Comparison of ENCODE assay signal across 8 cellular contexts in the genomic region with DNA sequence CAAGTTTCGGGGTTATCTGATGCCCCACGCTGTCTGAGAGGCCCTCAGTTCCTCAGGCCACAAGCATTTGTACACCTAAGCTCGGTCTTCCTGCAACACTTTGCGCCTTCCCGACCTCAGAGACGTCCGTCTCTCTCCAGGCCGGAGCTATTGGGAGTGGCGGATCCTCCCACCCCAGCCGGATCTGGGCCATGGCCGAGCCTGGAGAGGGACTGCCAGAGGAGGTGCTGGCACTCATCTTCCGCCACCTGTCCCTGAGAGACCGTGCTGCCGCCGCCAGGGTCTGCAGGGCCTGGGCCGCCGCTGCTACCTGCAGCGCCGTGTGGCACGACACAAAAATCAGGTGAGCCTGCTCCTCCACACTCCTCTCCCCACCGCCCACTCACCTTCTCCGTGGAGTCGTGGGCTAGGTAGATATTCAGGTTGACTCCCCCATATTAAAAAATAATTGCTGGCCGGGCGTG. TPM values are rescaled to one million over a fixed set of nuclear protein-coding genes. Genes with fewer than 3 reads are reported as not detected.
A peak's percentile ranks its signal among the peaks of the same experiment; 100 is the strongest.
DNase-seq lines count a peak whose midpoint lies in the region; ATAC-seq and TF ChIP-seq lines count a peak whose summit lies in the region.

No MANE protein-coding gene starts in this region.

- no peak overlapping the region for H3K27ac Mint-ChIP-seq in activated naive CD8-positive, alpha-beta T cell treated with anti-CD3 and anti-CD28 coated beads, Interleukin-2, amount 10 ng/mL, durations not matched to agents 7 days and 5 days

- peaks cover 36% of the 10 kb centered on the region for H3K27me3 Mint-ChIP-seq in activated naive CD8-positive, alpha-beta T cell treated with anti-CD3 and anti-CD28 coated beads, Interleukin-2, amount 10 ng/mL, durations not matched to agents 7 days and 5 days

- TF ChIP-seq EP300 in SK-N-SH (IDR thresholded peaks at IDR 0.05; ENCODE audit: borderline replicate concordance in 1 of 2, low read depth in 1 of 2, low read length in 1 of 2): no peak

- H3K4me3 ChIP-seq in SK-N-SH (ENCODE audit: low read depth in 2 of 2, low read length in 1 of 2): peak overlapping the region in 1 of 2 experiments; percentile 93; a peak in 1 of 4 replicates
- peak overlapping the region in 1 of 2 donors; percentile 96 for H3K4me3 ChIP-seq in right atrium auricular region
- peak overlapping the region; percentile 92 for H3K4me3 ChIP-seq in smooth muscle cell

- DNase-seq in SK-N-SH (no peak), right atrium auricular region (ENCODE audit: low spot score) (no peak), smooth muscle cell (lab: John Stamatoyannopoulos, UW; ENCODE audit: unreplicated experiment) (no peak), dermis blood vessel endothelial cell (no peak)
- peak; percentile 31 for DNase-seq in activated naive CD8-positive, alpha-beta T cell treated with anti-CD3 and anti-CD28 coated beads, Interleukin-2, amount 10 ng/mL, durations not matched to agents 7 days and 5 days
- DNase-seq in stimulated activated CD4-positive, alpha-beta T cell treated with anti-CD3 and anti-CD28 coated beads, Interleukin-4, amount 100 ng/mL, for 4 hours: no peak

- ATAC-seq in SK-N-SH treated with all-trans-retinoic acid at 6 μM for 48 hours (no peak), HG02610 (IDR thresholded peaks at IDR 0.05; ENCODE audit: unreplicated experiment) (no peak)
- ATAC-seq in activated naive CD8-positive, alpha-beta T cell treated with anti-CD3 and anti-CD28 coated beads, Interleukin-2, amount 10 ng/mL, durations not matched to agents 7 days and 5 days (ENCODE audit: low read depth): no peak

- H3K79me2 ChIP-seq in SK-N-SH (ENCODE audit: insufficient read depth) (no peaks in the 10 kb centered on the region), smooth muscle cell (ENCODE audit: low read depth) (no peaks in the 10 kb centered on the region)

- peak overlapping the region; percentile 42 for H3K4me3 Mint-ChIP-seq in activated naive CD8-positive, alpha-beta T cell treated with anti-CD3 and anti-CD28 coated beads, Interleukin-2, amount 10 ng/mL, durations not matched to agents 7 days and 5 days

- H2AFZ ChIP-seq in SK-N-SH (ENCODE audit: low read depth) (no peak overlapping the region), smooth muscle cell (ENCODE audit: low read depth) (no peak overlapping the region)

- no peaks in the 10 kb centered on the region for H3K9me3 ChIP-seq in SK-N-SH
- no peaks in the 10 kb centered on the region for H3K9me3 ChIP-seq in right atrium auricular region
- no peaks in the 10 kb centered on the region for H3K9me3 ChIP-seq in smooth muscle cell (replicated peaks; ENCODE audit: low read depth)

- peaks cover 40% of the 10 kb centered on the region for H3K4me1 Mint-ChIP-seq in activated naive CD8-positive, alpha-beta T cell treated with anti-CD3 and anti-CD28 coated beads, Interleukin-2, amount 10 ng/mL, durations not matched to agents 7 days and 5 days

- no peak for TF ChIP-seq CTCF in SK-N-SH (IDR thresholded peaks at IDR 0.05)
- no peak for TF ChIP-seq CTCF in right atrium auricular region (IDR thresholded peaks at IDR 0.05)
- TF ChIP-seq CTCF in smooth muscle cell (IDR thresholded peaks at IDR 0.05; ENCODE audit: borderline replicate concordance, insufficient read depth, poor library complexity, severe bottlenecking): no peak

- WGBS in SK-N-SH (ENCODE audit: low lambda C conversion rate): 97% methylated on average over 21 of the region's 25 CpGs
- WGBS in smooth muscle cell (ENCODE audit: low lambda C conversion rate): 42% methylated on average over 25 of the region's 25 CpGs

- CTCF ChIA-PET in SK-N-SH (lab: Yijun Ruan, JAX): interaction anchor here (0.9 to 14.2 kb wide), 4 partner anchors 8 to 140 kb away, joined by 5 to 470 read pairs (median 20); a partner anchor contains a TSS

- POLR2A ChIA-PET in SK-N-SH (lab: Yijun Ruan, JAX): interaction anchor here (2.5 to 3.9 kb wide), 3 partner anchors 8 to 13 kb away, joined by 6 to 37 read pairs (median 15); a partner anchor contains a TSS
- POLR2A ChIA-PET in activated naive CD8-positive, alpha-beta T cell treated with anti-CD3 and anti-CD28 coated beads, Interleukin-2, amount 10 ng/mL, durations not matched to agents 7 days and 5 days (lab: Charles Lee): interaction anchor here (2.3 to 3.6 kb wide), 4 partner anchors 9 to 22 kb away, joined by 13 to 15 read pairs (median 14); a partner anchor contains a TSS

- H3K4me2 ChIP-seq in SK-N-SH (peak overlapping the region; percentile 88; the same call in 1 of the 2 replicates), smooth muscle cell (peak overlapping the region; percentile 96)

- H3K4me1 ChIP-seq in SK-N-SH (ENCODE audit: control insufficient read depth in 1 of 2, insufficient read depth in 2 of 2, low read depth in 1 of 2, low read length in 1 of 2) (peaks cover 4 to 30% of the 10 kb centered on the region in 2 experiments; a peak in 1 of 4 replicates), right atrium auricular region (peaks cover 0 to 62% of the 10 kb centered on the region in 2 donors), smooth muscle cell (ENCODE audit: low read depth) (peaks cover 11% of the 10 kb centered on the region)

- H3K9ac ChIP-seq in SK-N-SH: no peak overlapping the region
- no peak overlapping the region for H3K9ac ChIP-seq in smooth muscle cell (ENCODE audit: low read depth)

- TF ChIP-seq RAD21 in SK-N-SH (IDR thresholded peaks at IDR 0.05; ENCODE audit: low read length): no peak

- H3K36me3 Mint-ChIP-seq in activated naive CD8-positive, alpha-beta T cell treated with anti-CD3 and anti-CD28 coated beads, Interleukin-2, amount 10 ng/mL, durations not matched to agents 7 days and 5 days: peaks cover 13% of the 10 kb centered on the region

- no peaks in the 10 kb centered on the region for H3K9me3 Mint-ChIP-seq in activated naive CD8-positive, alpha-beta T cell treated with anti-CD3 and anti-CD28 coated beads, Interleukin-2, amount 10 ng/mL, durations not matched to agents 7 days and 5 days

- peaks cover 10% of the 10 kb centered on the region; the same call in 1 of the 2 replicates for H4K20me1 ChIP-seq in SK-N-SH (ENCODE audit: insufficient read depth)
- peaks cover 50% of the 10 kb centered on the region for H4K20me1 ChIP-seq in smooth muscle cell (ENCODE audit: low read depth)

- no peaks in the 10 kb centered on the region for H3K27me3 ChIP-seq in SK-N-SH (ENCODE audit: insufficient read depth)
- H3K27me3 ChIP-seq in right atrium auricular region: no peaks in the 10 kb centered on the region
- H3K27me3 ChIP-seq in smooth muscle cell (ENCODE audit: low read depth): peaks cover 70% of the 10 kb centered on the region

- H3K9me2 ChIP-seq in SK-N-SH: no peaks in the 10 kb centered on the region

- no peak overlapping the region for H3K27ac ChIP-seq in SK-N-SH (ENCODE audit: low read depth in 2 of 2, low read length in 1 of 2)
- peak overlapping the region; percentile 79 to 90 for H3K27ac ChIP-seq in right atrium auricular region
- no peak overlapping the region for H3K27ac ChIP-seq in smooth muscle cell (ENCODE audit: low read depth)

- H3F3A ChIP-seq in SK-N-SH (replicated peaks; ENCODE audit: insufficient read depth): peaks cover 14% of the 10 kb centered on the region
- no peaks in the 10 kb centered on the region for H3F3A ChIP-seq in smooth muscle cell (ENCODE audit: low read depth)

- no peaks in the 10 kb centered on the region for H3K36me3 ChIP-seq in SK-N-SH (replicated peaks in 1 of 2; ENCODE audit: control insufficient read depth in 1 of 2, insufficient read depth in 2 of 2, low read length in 1 of 2)
- no peaks in the 10 kb centered on the region for H3K36me3 ChIP-seq in right atrium auricular region
- H3K36me3 ChIP-seq in smooth muscle cell (ENCODE audit: low read depth): no peaks in the 10 kb centered on the region

RNA-seq across cellular contexts. Expression of a gene that starts 1.9 kb away (rescaled TPM):
- polyA plus RNA-seq in SK-N-SH (2012; rRNA removed): 17.8 and 21.8 TPM in 2 replicates
- polyA plus RNA-seq in SK-N-SH (2012; cell fraction: cytosol; rRNA removed): 2.9 and 5.0 TPM in 2 replicates
- 198 and 356 TPM in 2 replicates for polyA plus RNA-seq in SK-N-SH (2012; cell fraction: nucleus; rRNA removed)
- 10 to 100 TPM; 34.1 to 41.3 TPM for total RNA-seq in activated naive CD8-positive, alpha-beta T cell treated with anti-CD3 and anti-CD28 coated beads, Interleukin-2, amount 10 ng/mL, durations not matched to agents 7 days and 5 days
- 10 to 100 TPM in 1 of 2 donors, 1 to 10 TPM in 1; 9.5 to 11.6 TPM for total RNA-seq in right atrium auricular region
- total RNA-seq in smooth muscle cell: 1.9 and 7.7 TPM in 2 replicates
- 12.0 and 13.5 TPM in 2 replicates for polyA plus RNA-seq in smooth muscle cell
- total RNA-seq in dermis blood vessel endothelial cell: 7.8 and 9.0 TPM in 2 replicates

RNA-seq across cellular contexts. Expression of a gene that starts 1.9 kb away (rescaled TPM):
- 27.7 and 28.5 TPM in 2 replicates for polyA plus RNA-seq in SK-N-SH (2012; rRNA removed)
- 13.4 and 21.9 TPM in 2 replicates for polyA plus RNA-seq in SK-N-SH (2012; cell fraction: cytosol; rRNA removed)
- polyA plus RNA-seq in SK-N-SH (2012; cell fraction: nucleus; rRNA removed): 53.4 and 65.8 TPM in 2 replicates
- 10 to 100 TPM; 77.3 to 81.7 TPM for total RNA-seq in activated naive CD8-positive, alpha-beta T cell treated with anti-CD3 and anti-CD28 coated beads, Interleukin-2, amount 10 ng/mL, durations not matched to agents 7 days and 5 days
- 10 to 100 TPM; 12.8 to 16.1 TPM for total RNA-seq in right atrium auricular region
- 11.8 and 12.5 TPM in 2 replicates for total RNA-seq in smooth muscle cell
- polyA plus RNA-seq in smooth muscle cell: 27.2 and 35.4 TPM in 2 replicates
- 18.2 and 26.5 TPM in 2 replicates for total RNA-seq in dermis blood vessel endothelial cell

RNA-seq across cellular contexts. Expression of a gene that starts 2.9 kb away (rescaled TPM):
- polyA plus RNA-seq in SK-N-SH (2012; rRNA removed) (33.4 and 44.4 TPM in 2 replicates), smooth muscle cell (2.9 and 3.9 TPM in 2 replicates)
- polyA plus RNA-seq in SK-N-SH (2012; cell fraction: cytosol; rRNA removed): 2.1 and 4.7 TPM in 2 replicates
- 393 and 428 TPM in 2 replicates for polyA plus RNA-seq in SK-N-SH (2012; cell fraction: nucleus; rRNA removed)
- total RNA-seq in activated naive CD8-positive, alpha-beta T cell treated with anti-CD3 and anti-CD28 coated beads, Interleukin-2, amount 10 ng/mL, durations not matched to agents 7 days and 5 days: 10 to 100 TPM; 61.5 to 76.8 TPM
- total RNA-seq in right atrium auricular region (100 to 1,000 TPM in 1 of 2 donors, 10 to 100 TPM in 1; 15.3 to 157 TPM), smooth muscle cell (2.9 and 6.1 TPM in 2 replicates), dermis blood vessel endothelial cell (0.65 and 2.0 TPM in 2 replicates)

RNA-seq across cellular contexts. Expression of a gene that starts 8.7 kb away (rescaled TPM):
- polyA plus RNA-seq in SK-N-SH (2012; rRNA removed) (34.1 and 38.7 TPM in 2 replicates), smooth muscle cell (36.4 and 47.8 TPM in 2 replicates)
- polyA plus RNA-seq in SK-N-SH (2012; cell fraction: cytosol; rRNA removed): 16.9 and 22.0 TPM in 2 replicates
- 131 and 167 TPM in 2 replicates for polyA plus RNA-seq in SK-N-SH (2012; cell fraction: nucleus; rRNA removed)
- total RNA-seq in activated naive CD8-positive, alpha-beta T cell treated with anti-CD3 and anti-CD28 coated beads, Interleukin-2, amount 10 ng/mL, durations not matched to agents 7 days and 5 days: 10 to 100 TPM; 17.7 to 18.6 TPM
- total RNA-seq in right atrium auricular region (100 to 1,000 TPM in 1 of 2 donors, 10 to 100 TPM in 1; 87.5 to 103 TPM), smooth muscle cell (13.9 and 33.0 TPM in 2 replicates), dermis blood vessel endothelial cell (8.6 and 8.8 TPM in 2 replicates)

RNA-seq across cellular contexts. Expression of a gene that starts 10.8 kb away (rescaled TPM):
- polyA plus RNA-seq in SK-N-SH (2012; rRNA removed): 9.8 and 9.9 TPM in 2 replicates
- 5.4 and 8.2 TPM in 2 replicates for polyA plus RNA-seq in SK-N-SH (2012; cell fraction: cytosol; rRNA removed)
- 23.8 and 29.1 TPM in 2 replicates for polyA plus RNA-seq in SK-N-SH (2012; cell fraction: nucleus; rRNA removed)
- 10 to 100 TPM in 1 of 2 experiments, 1 to 10 TPM in 1; 9.0 to 10.1 TPM for total RNA-seq in activated naive CD8-positive, alpha-beta T cell treated with anti-CD3 and anti-CD28 coated beads, Interleukin-2, amount 10 ng/mL, durations not matched to agents 7 days and 5 days
- total RNA-seq in right atrium auricular region: 10 to 100 TPM; 12.2 to 31.6 TPM
- 29.9 and 30.7 TPM in 2 replicates for total RNA-seq in smooth muscle cell
- 35.5 and 39.3 TPM in 2 replicates for polyA plus RNA-seq in smooth muscle cell
- 3.5 and 5.3 TPM in 2 replicates for total RNA-seq in dermis blood vessel endothelial cell

Comparison
In these comparisons a context has a peak if more than half of its experiments do, and no peak if none do; other contexts are left out.
1. H3K27ac ChIP-seq: peak in right atrium auricular region (2 of 2); none in SK-N-SH (0 of 2) and smooth muscle cell (single experiment).